Comparison of ENCODE assay signal across 9 cellular contexts in genomic region chr18:77096936-77097886, GRCh38. TPM values are rescaled to one million over a fixed set of nuclear protein-coding genes. Genes with fewer than 3 reads are reported as not detected.
DNase-seq lines count a peak whose midpoint lies in the region; ATAC-seq and TF ChIP-seq lines count a peak whose summit lies in the region.
"Had no signal": no experiment of that assay in that cellular context is flagged by ENCODE, and none has a peak within 500 bp of the region (broad histone marks: within the 10 kb centered on the region; RNA-seq: fewer than 3 reads in every experiment).

No MANE protein-coding gene starts in this region.

- peak overlapping the region; percentile 53 for H3K9ac ChIP-seq in Loucy (ENCODE audit: low read depth, low read length, poor library complexity, severe bottlenecking)

- H3K4me1 Mint-ChIP-seq in Calu3 (ENCODE audit: low read depth, unreplicated experiment): peaks cover 54% of the 10 kb centered on the region
- peaks cover 96 to 99% of the 10 kb centered on the region in 2 donors for H3K4me1 Mint-ChIP-seq in natural killer cell

- H3K9me3 Mint-ChIP-seq in Calu3 (ENCODE audit: low read depth, unreplicated experiment) (no peaks in the 10 kb centered on the region), natural killer cell (no peaks in the 10 kb centered on the region)
- H3K9me3 Mint-ChIP-seq in activated naive CD4-positive, alpha-beta T cell treated with anti-CD3 and anti-CD28 coated beads, Interleukin-2, amount 50 U/mL, for 72 hours: no peaks in the 10 kb centered on the region

- H3K27me3 Mint-ChIP-seq in Calu3 (ENCODE audit: unreplicated experiment) (no peaks in the 10 kb centered on the region), natural killer cell (ENCODE audit: low read depth in 2 of 2) (no peaks in the 10 kb centered on the region)

- TF ChIP-seq CTCF in Calu3 (IDR thresholded peaks at IDR 0.05; ENCODE audit: unreplicated experiment) (no peak), Loucy (conservative IDR thresholded peaks at IDR 0.05; ENCODE audit: low read length) (no peak), natural killer cell (IDR thresholded peaks at IDR 0.05) (no peak)

- no peak overlapping the region for H3K27ac ChIP-seq in SJCRH30

- H3K27ac Mint-ChIP-seq in Calu3 (ENCODE audit: unreplicated experiment): peak overlapping the region; percentile 31
- peak overlapping the region; percentile 53 to 87 for H3K27ac Mint-ChIP-seq in activated naive CD4-positive, alpha-beta T cell treated with anti-CD3 and anti-CD28 coated beads, Interleukin-2, amount 50 U/mL, for 72 hours
- peak overlapping the region; percentile 87 to 94 for H3K27ac Mint-ChIP-seq in natural killer cell

- no peaks in the 10 kb centered on the region for H3K9me2 ChIP-seq in Loucy (replicated peaks; ENCODE audit: low read depth, low read length)

- H3K9me3 ChIP-seq in Loucy (ENCODE audit: insufficient read depth, low read depth, low read length) (no peaks in the 10 kb centered on the region), SJCRH30 (replicated peaks) (no peaks in the 10 kb centered on the region)

- peaks cover 96% of the 10 kb centered on the region for H3K36me3 Mint-ChIP-seq in Calu3 (ENCODE audit: insufficient read depth, unreplicated experiment)
- H3K36me3 Mint-ChIP-seq in activated naive CD4-positive, alpha-beta T cell treated with anti-CD3 and anti-CD28 coated beads, Interleukin-2, amount 50 U/mL, for 72 hours: peaks cover 12 to 55% of the 10 kb centered on the region in 2 donors
- peaks cover 8% of the 10 kb centered on the region for H3K36me3 Mint-ChIP-seq in natural killer cell

- H3K4me2 ChIP-seq in Loucy (ENCODE audit: low read depth, low read length, poor library complexity, severe bottlenecking): no peak overlapping the region

- intact Hi-C loops in Calu3 (cut with micrococcal nuclease; ENCODE audit: unreplicated experiment) (no loop called here), natural killer cell (cut with micrococcal nuclease) (no loop called here)

- H3F3A ChIP-seq in Loucy (ENCODE audit: low read depth): peaks cover 5% of the 10 kb centered on the region

- no peaks in the 10 kb centered on the region for H4K20me1 ChIP-seq in Loucy (ENCODE audit: insufficient read depth, low read length, poor library complexity, severe bottlenecking)

- H3K4me1 ChIP-seq in Loucy (ENCODE audit: insufficient read depth, low read length, poor library complexity, severe bottlenecking): peaks cover 77% of the 10 kb centered on the region
- no peaks in the 10 kb centered on the region for H3K4me1 ChIP-seq in SJCRH30

- CTCF ChIA-PET in Calu3 (lab: Charles Lee): interaction anchor here (0.7 to 1.5 kb wide), 6 partner anchors 8 to 115 kb away, joined by 3 to 4 read pairs (median 3); no protein-coding TSS in a partner anchor

- H3K27me3 ChIP-seq in Loucy (ENCODE audit: insufficient read depth, low read length, poor library complexity, severe bottlenecking): no peaks in the 10 kb centered on the region
- no peaks in the 10 kb centered on the region for H3K27me3 ChIP-seq in SJCRH30

- H3K4me3 Mint-ChIP-seq in Calu3 (ENCODE audit: low read depth, unreplicated experiment) (no peak overlapping the region), natural killer cell (peak overlapping the region; percentile 71)

- H3K36me3 ChIP-seq in Loucy (ENCODE audit: insufficient read depth, low read length): no peaks in the 10 kb centered on the region
- H3K36me3 ChIP-seq in SJCRH30: no peaks in the 10 kb centered on the region

- no peak for DNase-seq in Calu3
- DNase-seq in activated naive CD4-positive, alpha-beta T cell treated with anti-CD3 and anti-CD28 coated beads, Interleukin-2, amount 50 U/mL, for 72 hours (ENCODE audit: low spot score in 2 of 2): no peak
- peak; percentile 14 for DNase-seq in natural killer cell
- no peak for DNase-seq in DMS153 (lab: John Stamatoyannopoulos, UW)
- no peak for DNase-seq in SJCRH30
- no peak for DNase-seq in T-helper 9 cell
- DNase-seq: stimulated activated CD4-positive, alpha-beta T cell treated with anti-CD3 and anti-CD28 coated beads, Interleukin-4, amount 100 ng/mL, for 24 hours had no signal

- no TSS peak for BruUV-seq in Calu3 (replicated peaks; lab: Mats Ljungman, UMichigan)

- ATAC-seq in activated naive CD4-positive, alpha-beta T cell treated with anti-CD3 and anti-CD28 coated beads, Interleukin-2, amount 50 U/mL, for 72 hours: no peak
- ATAC-seq in natural killer cell (no peak), GM18520 (IDR thresholded peaks at IDR 0.05; ENCODE audit: unreplicated experiment) (no peak)

- H3K4me3 ChIP-seq in Loucy (ENCODE audit: low read length, poor library complexity, severe bottlenecking): no peak overlapping the region
- no peak overlapping the region for H3K4me3 ChIP-seq in SJCRH30

- no peaks in the 10 kb centered on the region; the same call in 1 of the 2 replicates for H3K79me2 ChIP-seq in Loucy (ENCODE audit: insufficient read depth, low read length)

- no peak overlapping the region for H2AFZ ChIP-seq in Loucy (ENCODE audit: low read length)

RNA-seq across cellular contexts. Expression of gene MBP, which starts 35.4 kb away (rescaled TPM):
- total RNA-seq in Calu3 (2022): 221 and 257 TPM in 2 replicates
- 10 to 100 TPM; 52.2 to 60.0 TPM for total RNA-seq in activated naive CD4-positive, alpha-beta T cell treated with anti-CD3 and anti-CD28 coated beads, Interleukin-2, amount 50 U/mL, for 72 hours
- total RNA-seq in natural killer cell: 100 to 1,000 TPM; 183 to 344 (median 325) TPM
- total RNA-seq in SJCRH30 (2014; rRNA removed; shearing (Covaris generic)): 0.20 TPM in 1 of 2 replicates, not detected in the other

Comparison
In these comparisons a context has a peak if more than half of its experiments do, and no peak if none do; other contexts are left out.
1. H3K27ac Mint-ChIP-seq: peak in every context shown above with its lines; median percentile 90 in natural killer cell; 70 in activated naive CD4-positive, alpha-beta T cell treated with anti-CD3 and anti-CD28 coated beads, Interleukin-2, amount 50 U/mL, for 72 hours; 31 in Calu3.
2. RNA of gene MBP, which starts 35.4 kb away (total RNA-seq): 183 to 344 TPM in natural killer cell, 221 to 257 TPM in Calu3 and 52.2 to 60.0 TPM in activated naive CD4-positive, alpha-beta T cell treated with anti-CD3 and anti-CD28 coated beads, Interleukin-2, amount 50 U/mL, for 72 hours; 0.20 TPM in SJCRH30; every median in the first group is over 10 times any median in the second.